13 cellular contexts compared by ENCODE assay signal in genomic region chr14:21041676-21042433, GRCh38. TPM values are rescaled to one million over a fixed set of nuclear protein-coding genes. Genes with fewer than 3 reads are reported as not detected.
DNase-seq lines count a peak whose midpoint lies in the region; ATAC-seq, FAIRE-seq and TF ChIP-seq lines count a peak whose summit lies in the region.
"Had no signal": no experiment of that assay in that cellular context is flagged by ENCODE, and none has a peak within 500 bp of the region (broad histone marks: within the 10 kb centered on the region; RNA-seq: fewer than 3 reads in every experiment).

RNASE7 (plus strand) TSS chr14:21042362; CDS start chr14:21042993, 631 bp downstream.

- H2AK5ac ChIP-seq in mesendoderm (ENCODE audit: low read length), result no peak within 1 kb of the TSS

- H3K4me1 ChIP-seq in pancreas (peaks cover 18 to 33% (median 24%) of the 10 kb centered on the region in 3 donors), MM.1S (ENCODE audit: low read length) (no peaks in the 10 kb centered on the region), mesendoderm (ENCODE audit: control insufficient read depth, low read depth, low read length) (peaks cover 5% of the 10 kb centered on the region)

- H3K9me3 ChIP-seq in pancreas (no peaks in the 10 kb centered on the region), MM.1S (replicated peaks; ENCODE audit: insufficient read depth, low read length) (no peaks in the 10 kb centered on the region)
- H3K9me3 ChIP-seq: BLaER1 had no signal

- no peaks in the 10 kb centered on the region for H3K79me1 ChIP-seq in mesendoderm (ENCODE audit: low read length)

- intact Hi-C loops in pancreas (cut with DNase I), result no loop called here

- H4K5ac ChIP-seq in mesendoderm (ENCODE audit: low read length), result no peak within 1 kb of the TSS

- no peak within 1 kb of the TSS for H3K9ac ChIP-seq in MM.1S (ENCODE audit: low read length)
- H3K9ac ChIP-seq in mesendoderm (ENCODE audit: low read length), result no peak within 1 kb of the TSS
- H3K9ac ChIP-seq: BLaER1 had no signal

- H3K23ac ChIP-seq in mesendoderm (ENCODE audit: low read length), result no peak within 1 kb of the TSS

- H3K27ac ChIP-seq in pancreas (peak within 1 kb of the TSS; percentile 9 to 61 (median 54)), MM.1S (ENCODE audit: low read length) (no peak within 1 kb of the TSS), mesendoderm (ENCODE audit: low read depth, low read length) (no peak within 1 kb of the TSS)
- H3K27ac ChIP-seq: BLaER1 had no signal

- H3K4me3 ChIP-seq in pancreas (no peak within 1 kb of the TSS), MM.1S (ENCODE audit: low read length) (no peak within 1 kb of the TSS), mesendoderm (ENCODE audit: low read length) (no peak within 1 kb of the TSS)
- H3K4me3 ChIP-seq: BLaER1 had no signal

- no peak within 1 kb of the TSS for H3K4ac ChIP-seq in mesendoderm (ENCODE audit: low read depth, low read length)

- H3K79me2 ChIP-seq in MM.1S (ENCODE audit: low read length), result no peaks in the 10 kb centered on the region
- H3K79me2 ChIP-seq in mesendoderm (ENCODE audit: control insufficient read depth, insufficient read depth, low read length), result no peaks in the 10 kb centered on the region

- FAIRE-seq in pancreas (lab: Jason Lieb, UNC), result no peak

- no peaks in the 10 kb centered on the region for H3K36me3 ChIP-seq in pancreas
- no peaks in the 10 kb centered on the region for H3K36me3 ChIP-seq in MM.1S (replicated peaks; ENCODE audit: insufficient read depth, low read length)
- H3K36me3 ChIP-seq in mesendoderm (ENCODE audit: control insufficient read depth, insufficient read depth, low read length), result no peaks in the 10 kb centered on the region
- H3K36me3 ChIP-seq: BLaER1 had no signal

- H4K20me1 ChIP-seq in MM.1S (ENCODE audit: insufficient read depth, low read length), result no peaks in the 10 kb centered on the region
- H4K20me1 ChIP-seq: BLaER1 had no signal

- no peak within 1 kb of the TSS for H3K56ac ChIP-seq in mesendoderm (ENCODE audit: low read length)

- peak; percentile 25 for ATAC-seq in SK-N-SH treated with all-trans-retinoic acid at 6 μM for 48 hours
- no peak for ATAC-seq in pancreas
- ATAC-seq in HG03108 (IDR thresholded peaks at IDR 0.05; ENCODE audit: unreplicated experiment), result no peak

- no peak within 1 kb of the TSS for H2BK120ac ChIP-seq in mesendoderm (ENCODE audit: low read depth, low read length)

- TF ChIP-seq CTCF in pancreas (IDR thresholded peaks at IDR 0.05), result no peak
- no peak for TF ChIP-seq CTCF in MM.1S (IDR thresholded peaks at IDR 0.05; ENCODE audit: low read length)

- no peak within 1 kb of the TSS for H3K18ac ChIP-seq in mesendoderm (ENCODE audit: low read length)

- H3K27me3 ChIP-seq in pancreas (no peaks in the 10 kb centered on the region), MM.1S (replicated peaks; ENCODE audit: insufficient read depth, low read length) (no peaks in the 10 kb centered on the region), mesendoderm (ENCODE audit: insufficient read depth, low read length, poor library complexity) (no peaks in the 10 kb centered on the region)
- H3K27me3 ChIP-seq: BLaER1 had no signal

- no peak within 1 kb of the TSS for H4K8ac ChIP-seq in mesendoderm (ENCODE audit: low read depth, low read length)

- no peaks in the 10 kb centered on the region for H3K9me2 ChIP-seq in MM.1S (replicated peaks; ENCODE audit: insufficient read depth, low read length)

- no peak within 1 kb of the TSS for H3K4me2 ChIP-seq in MM.1S (ENCODE audit: low read depth, low read length)
- H3K4me2 ChIP-seq in mesendoderm (ENCODE audit: low read length), result no peak within 1 kb of the TSS
- H3K4me2 ChIP-seq: BLaER1 had no signal

- 63 to 64% methylated on average over 11 of the region's 11 CpGs for WGBS in pancreas, 2 donors
- WGBS in mesendoderm (ENCODE audit: extremely low coverage, insufficient coverage, low lambda C conversion rate), result no CpG with 5 or more reads among the region's 11 CpGs

- no peaks in the 10 kb centered on the region for H3F3A ChIP-seq in MM.1S (ENCODE audit: insufficient read depth, low read length)

- no peak within 1 kb of the TSS for H2BK15ac ChIP-seq in mesendoderm (replicated peaks; ENCODE audit: low read depth)

- DNase-seq in COLO829 (ENCODE audit: low spot score) (peak; percentile 81), fibroblast of gingiva (ENCODE audit: low read depth) (peak; percentile 22), pancreas (peak in 2 of 6 donors; percentile 41 to 59), MM.1S (no peak), NCI-H345 treated with DMSO at 0.1 percent for 48 hours (lab: John Stamatoyannopoulos, UW; ENCODE audit: unreplicated experiment) (no peak), mesendoderm (no peak)
- DNase-seq: activated gamma-delta T cell treated with Interleukin-2 at 50 U/mL for 16 hours; effector CD8-positive, alpha-beta T cell; NCI-H2081 had no signal

- H2BK5ac ChIP-seq in mesendoderm (ENCODE audit: low read length), result no peak within 1 kb of the TSS

- no peak within 1 kb of the TSS for H2AFZ ChIP-seq in MM.1S (ENCODE audit: low read length)

TF ChIP-seq in SK-N-SH treated with all-trans-retinoic acid at 6 μM for 48 hours, 23 proteins besides CTCF, POLR2A, EP300 and RAD21 (continues in another document):
- TF ChIP-seq TSHZ2 (CRISPR knock-in tag; IDR thresholded peaks at IDR 0.05) (no peak), ZNF8 (CRISPR knock-in tag; IDR thresholded peaks at IDR 0.05) (no peak), ZC3H10 (CRISPR knock-in tag; IDR thresholded peaks at IDR 0.05) (no peak), PATZ1 (CRISPR knock-in tag; IDR thresholded peaks at IDR 0.05; ENCODE audit: borderline replicate concordance) (no peak), ZFP30 (CRISPR knock-in tag; IDR thresholded peaks at IDR 0.05) (no peak), ZNF565 (CRISPR knock-in tag; conservative IDR thresholded peaks at IDR 0.05; ENCODE audit: low read depth) (no peak), TOX (CRISPR knock-in tag; IDR thresholded peaks at IDR 0.05; ENCODE audit: borderline replicate concordance) (no peak), CSDC2 (CRISPR knock-in tag; IDR thresholded peaks at IDR 0.05) (no peak), SNAI2 (CRISPR knock-in tag; IDR thresholded peaks at IDR 0.05) (no peak), OSR1 (CRISPR knock-in tag; IDR thresholded peaks at IDR 0.05) (no peak), TCF4 (CRISPR knock-in tag; IDR thresholded peaks at IDR 0.05; ENCODE audit: borderline replicate concordance) (no peak), CSRNP3 (CRISPR knock-in tag; IDR thresholded peaks at IDR 0.05) (no peak), ZFP3 (CRISPR knock-in tag; IDR thresholded peaks at IDR 0.05) (no peak)

RNA-seq across cellular contexts. Expression of gene RNASE7, which starts in this region (rescaled TPM):
- total RNA-seq in pancreas, result under 1 TPM in 4 of 6 donors, not detected in 2; 0.23 to 0.78 (median 0.28) TPM
- under 1 TPM in 1 of 2 donors, not detected in 1; 0.11 TPM for polyA plus RNA-seq in pancreas
- polyA plus RNA-seq in mesendoderm (2013, experiment 1 of 2), result not detected
- not detected for polyA plus RNA-seq in mesendoderm (2013, experiment 2 of 2)
- total RNA-seq: HT-29 had no signal

Comparison
In these comparisons a context has a peak if more than half of its experiments do, and no peak if none do; other contexts are left out.
1. DNase-seq: peak in COLO829 (single experiment) and fibroblast of gingiva (single experiment); none in MM.1S (single experiment), NCI-H345 treated with DMSO at 0.1 percent for 48 hours (single experiment) and mesendoderm (single experiment).
2. H3K27ac ChIP-seq: peak in pancreas (4 of 4); none in MM.1S (single experiment) and mesendoderm (single experiment).